ENCODE assay signal across 30 cellular contexts in the genomic region with DNA sequence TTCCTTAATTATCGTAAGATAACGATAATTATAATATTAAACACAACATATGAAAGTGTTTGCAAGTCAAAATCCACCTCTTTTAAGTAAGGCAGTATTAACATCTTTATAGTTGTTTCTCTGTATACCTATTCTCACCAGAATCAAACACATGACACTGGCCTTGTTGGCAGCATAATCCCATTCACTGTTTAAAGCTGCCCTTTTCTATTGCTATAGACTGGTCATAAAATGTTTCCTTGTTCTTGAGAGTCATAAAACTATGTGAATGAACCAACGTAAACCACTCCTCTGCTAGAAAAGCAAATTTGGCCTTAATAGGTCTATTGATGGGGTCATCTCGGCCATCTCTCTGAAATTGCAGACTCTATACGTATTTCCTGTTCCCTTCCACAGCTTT.
"Had no signal": no experiment of that assay in that cellular context is flagged by ENCODE, and none has a peak within 500 bp of the region (broad histone marks: within the 10 kb centered on the region; RNA-seq: fewer than 3 reads in every experiment).

No MANE protein-coding gene starts in this region.

- H3K27ac ChIP-seq: ascending aorta, breast epithelium, gastrocnemius medialis, heart left ventricle had no signal

- H3K9me3 ChIP-seq: ascending aorta, breast epithelium, gastrocnemius medialis, heart left ventricle had no signal

- H3K4me3 ChIP-seq: ascending aorta, breast epithelium, cardiac muscle cell, gastrocnemius medialis, heart left ventricle had no signal

- DNase-seq: activated CD4-positive, alpha-beta memory T cell treated with anti-CD3 and anti-CD28 coated beads for 36 hours; activated CD4-positive, alpha-beta T cell treated with anti-CD3 and anti-CD28 coated beads for 36 hours; activated CD4-positive, alpha-beta T cell treated with anti-CD3 and anti-CD28 coated beads, Interleukin-2, amount 10 ng/mL, durations not matched to agents 24 days and 14 days; activated CD4-positive, CD25-positive, alpha-beta regulatory T cell; activated CD4-positive, CD25-positive, alpha-beta regulatory T cell treated with anti-CD3 and anti-CD28 coated beads, Interleukin-2, amount 50 U/mL, for 72 hours; activated CD8-positive, alpha-beta memory T cell treated with anti-CD3 and anti-CD28 coated beads, Interleukin-2, amount 10 ng/mL, durations not matched to agents 7 days and 5 days; activated CD8-positive, alpha-beta memory T cell treated with anti-CD3 and anti-CD28 coated beads, Interleukin-2, amount 50 U/mL, for 4 hours; activated CD8-positive, alpha-beta T cell treated with anti-CD3 and anti-CD28 coated beads, Interleukin-2, amount 10 ng/mL, durations not matched to agents 7 days and 5 days; activated gamma-delta T cell; activated naive CD4-positive, alpha-beta T cell; activated naive CD4-positive, alpha-beta T cell treated with anti-CD3 and anti-CD28 coated beads, Interleukin-2, amount 10 ng/mL, durations not matched to agents 7 days and 5 days; activated naive CD8-positive, alpha-beta T cell treated with anti-CD3 and anti-CD28 coated beads, Interleukin-2, amount 10 ng/mL, durations not matched to agents 7 days and 5 days; activated T-cell treated with anti-CD3 and anti-CD28 coated beads, Interleukin-2, amount 50 U/mL, for 1 hour; activated T-cell treated with anti-CD3 and anti-CD28 coated beads, Interleukin-2, amount 50 U/mL, for 48 hours; central memory CD4-positive, alpha-beta T cell; cerebellar nuclear complex; cortex of kidney; dermis blood vessel endothelial cell; effector CD4-positive, alpha-beta T cell; effector memory CD8-positive, alpha-beta T cell; erythroblast; foreskin fibroblast; gastrocnemius medialis; glutamatergic neuron; heart left ventricle; T-helper 2 cell had no signal

- H3K4me1 ChIP-seq: ascending aorta, breast epithelium, gastrocnemius medialis had no signal

- ATAC-seq: activated CD4-positive, alpha-beta T cell treated with anti-CD3 and anti-CD28 coated beads for 36 hours; activated CD8-positive, alpha-beta memory T cell treated with anti-CD3 and anti-CD28 coated beads, Interleukin-2, amount 10 ng/mL, durations not matched to agents 7 days and 5 days; activated CD8-positive, alpha-beta T cell treated with anti-CD3 and anti-CD28 coated beads, Interleukin-2, amount 10 ng/mL, durations not matched to agents 7 days and 5 days; activated naive CD4-positive, alpha-beta T cell treated with anti-CD3 and anti-CD28 coated beads, Interleukin-2, amount 50 U/mL, for 72 hours; effector memory CD8-positive, alpha-beta T cell; gastrocnemius medialis; heart left ventricle had no signal

- H3K27me3 ChIP-seq: ascending aorta, breast epithelium, cardiac muscle cell, gastrocnemius medialis, heart left ventricle had no signal

- H3K36me3 ChIP-seq: breast epithelium, gastrocnemius medialis had no signal
